ENCODE assay signal across 8 cellular contexts in genomic region chr1:1013105-1013921, GRCh38. TPM values are rescaled to one million over a fixed set of nuclear protein-coding genes. Genes with fewer than 3 reads are reported as not detected.
DNase-seq lines count a peak whose midpoint lies in the region; ATAC-seq, FAIRE-seq and TF ChIP-seq lines count a peak whose summit lies in the region.

Gene ISG15 (plus strand): TSS chr1:1013497. CDS start chr1:1013574, 77 bp downstream.

- H3K36me3 ChIP-seq in HUES64 (ENCODE audit: insufficient read depth, low read length) (no peaks in the 10 kb centered on the region), SJCRH30 (no peaks in the 10 kb centered on the region), neutrophil (no peaks in the 10 kb centered on the region)

- WGBS in HUES64 = 6% methylated on average over 30 of the region's 30 CpGs

- peak; percentile 37 for TF ChIP-seq CTCF in neutrophil (IDR thresholded peaks at IDR 0.05)

- peak within 1 kb of the TSS; percentile 83; the same call in 1 of the 2 replicates for H3K27ac ChIP-seq in HUES64 (ENCODE audit: low read depth, low read length)
- H3K27ac ChIP-seq in SJCRH30 = no peak within 1 kb of the TSS
- peak within 1 kb of the TSS; percentile 81 for H3K27ac ChIP-seq in neutrophil
- H3K27ac ChIP-seq in substantia nigra (ENCODE audit: low read depth, low read length, poor library complexity, severe bottlenecking) = peak within 1 kb of the TSS; percentile 71

- H3K9me3 ChIP-seq in HUES64 (ENCODE audit: insufficient read depth, low read depth, low read length) = no peaks in the 10 kb centered on the region
- H3K9me3 ChIP-seq in SJCRH30 (replicated peaks) = no peaks in the 10 kb centered on the region
- H3K9me3 ChIP-seq in neutrophil = no peaks in the 10 kb centered on the region

- peak within 1 kb of the TSS; percentile 60 for H3K9ac ChIP-seq in HUES64 (ENCODE audit: low read depth, low read length)

- peak within 1 kb of the TSS; percentile 69 for H3K4me3 ChIP-seq in HUES64 (ENCODE audit: low read length)
- peak within 1 kb of the TSS; percentile 58 for H3K4me3 ChIP-seq in SJCRH30
- peak within 1 kb of the TSS; percentile 70 to 81 for H3K4me3 ChIP-seq in neutrophil (ENCODE audit: low read depth in 1 of 2, low read length in 1 of 2)

- peaks cover 9% of the 10 kb centered on the region for H3K27me3 ChIP-seq in HUES64 (ENCODE audit: insufficient read depth, low read length)
- no peaks in the 10 kb centered on the region for H3K27me3 ChIP-seq in SJCRH30
- H3K27me3 ChIP-seq in neutrophil = peaks cover 39% of the 10 kb centered on the region

- no peak for FAIRE-seq in frontal cortex (lab: Jason Lieb, UNC)

- H3K4me1 ChIP-seq in HUES64 (ENCODE audit: insufficient read depth, low read length) = peaks cover 8% of the 10 kb centered on the region
- H3K4me1 ChIP-seq in SJCRH30 = peaks cover 5% of the 10 kb centered on the region; the same call in 1 of the 2 replicates
- H3K4me1 ChIP-seq in neutrophil (ENCODE audit: control insufficient read depth in 1 of 2, insufficient read depth in 1 of 2, low read depth in 1 of 2, low read length in 1 of 2) = peaks cover 15 to 18% of the 10 kb centered on the region in 2 experiments

- DNase-seq in D341Med (ENCODE audit: low spot score) = peak; percentile 66
- peak; percentile 77 to 83 for DNase-seq in SJCRH30
- DNase-seq in activated naive CD4-positive, alpha-beta T cell (lab: John Stamatoyannopoulos, UW) = peak; percentile 45 to 89 (median 62)
- peak; percentile 58 to 80 for DNase-seq in frontal cortex (ENCODE audit: low spot score in 2 of 2)
- DNase-seq in substantia nigra (lab: John Stamatoyannopoulos, UW) = peak in 42 of 49 donors; percentile 25 to 87 (median 66)

- ATAC-seq in GM21367 (IDR thresholded peaks at IDR 0.05; ENCODE audit: unreplicated experiment) = peak; percentile 83

RNA-seq across cellular contexts. Expression of gene ISG15, which starts in this region (rescaled TPM):
- polyA plus RNA-seq in HUES64 (2013, experiment 1 of 2) = 24.5 TPM
- polyA plus RNA-seq in HUES64 (2013, experiment 2 of 2) = 29.7 TPM
- total RNA-seq in SJCRH30 (2014; rRNA removed; shearing (Covaris generic)) = 5.1 and 12.6 TPM in 2 replicates
- total RNA-seq in frontal cortex = 11.0 TPM
